Comparison of ENCODE assay signal across 10 cellular contexts in the genomic region with DNA sequence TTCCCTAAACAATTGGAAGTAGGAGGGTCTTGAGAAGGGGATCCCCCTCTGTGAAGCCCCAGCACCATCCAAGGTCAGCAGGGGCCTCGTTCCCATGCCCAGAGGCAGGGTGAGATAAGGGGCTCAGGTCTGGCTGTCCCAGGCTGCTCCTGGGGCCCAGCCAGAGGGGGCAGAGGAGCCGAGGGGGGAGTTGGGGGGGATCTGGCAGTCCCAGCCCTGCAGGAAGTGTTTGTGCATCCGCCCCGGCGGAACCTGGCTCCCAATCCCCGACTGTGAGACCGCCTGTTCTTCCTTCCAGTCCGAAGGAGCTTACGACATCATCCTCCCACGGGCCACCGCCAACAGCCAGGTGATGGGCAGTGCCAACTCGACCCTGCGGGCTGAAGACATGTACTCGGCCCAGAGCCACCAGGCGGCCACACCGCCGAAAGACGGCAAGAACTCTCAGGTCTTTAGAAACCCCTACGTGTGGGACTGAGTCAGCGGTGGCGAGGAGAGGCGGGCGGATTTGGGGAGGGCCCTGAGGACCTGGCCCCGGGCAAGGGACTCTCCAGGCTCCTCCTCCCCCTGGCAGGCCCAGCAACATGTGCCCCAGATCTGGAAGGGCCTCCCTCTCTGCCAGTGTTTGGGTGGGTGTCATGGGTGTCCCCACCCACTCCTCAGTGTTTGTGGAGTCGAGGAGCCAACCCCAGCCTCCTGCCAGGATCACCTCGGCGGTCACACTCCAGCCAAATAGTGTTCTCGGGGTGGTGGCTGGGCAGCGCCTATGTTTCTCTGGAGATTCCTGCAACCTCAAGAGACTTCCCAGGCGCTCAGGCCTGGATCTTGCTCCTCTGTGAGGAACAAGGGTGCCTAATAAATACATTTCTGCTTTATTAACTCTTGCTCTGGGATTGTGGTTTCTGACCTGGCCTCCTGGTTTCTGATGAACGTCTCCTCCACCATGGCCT. TPM values are rescaled to one million over a fixed set of nuclear protein-coding genes. Genes with fewer than 3 reads are reported as not detected.
DNase-seq lines count a peak whose midpoint lies in the region; ATAC-seq and TF ChIP-seq lines count a peak whose summit lies in the region.
"Had no signal": no experiment of that assay in that cellular context is flagged by ENCODE, and none has a peak within 500 bp of the region (broad histone marks: within the 10 kb centered on the region; RNA-seq: fewer than 3 reads in every experiment).

No MANE protein-coding gene starts in this region.

- TF ChIP-seq CTCF in GM13976 (IDR thresholded peaks at IDR 0.05; ENCODE audit: borderline replicate concordance, control extremely low read depth, extremely low read depth, insufficient read depth, missing control alignments) (peak; percentile 10), fibroblast of mammary gland (conservative IDR thresholded peaks at IDR 0.05; ENCODE audit: control insufficient read depth, insufficient read depth, low read depth, low read length) (no peak)

- DNase-seq in GM13976 (ENCODE audit: low spot score): peak; percentile 68
- peak; percentile 54 for DNase-seq in fibroblast of mammary gland (ENCODE audit: low read depth)
- no peak for DNase-seq in NCI-H1417 treated with DMSO at 0.1 percent for 48 hours (lab: John Stamatoyannopoulos, UW)
- no peak for DNase-seq in pons (ENCODE audit: low spot score)
- no peak for DNase-seq in mesenteric fat pad (ENCODE audit: low spot score)
- DNase-seq: NCI-H1092 had no signal

- H3K36me3 ChIP-seq in skeletal muscle tissue (ENCODE audit: control insufficient read depth in 3 of 3, insufficient read depth in 3 of 3, low read length in 3 of 3): peaks cover 0 to 10% (median 6%) of the 10 kb centered on the region in 3 donors

- H3K27me3 ChIP-seq in skeletal muscle tissue (ENCODE audit: control insufficient read depth in 3 of 3, insufficient read depth in 3 of 3, low read length in 3 of 3): no peaks in the 10 kb centered on the region

- H3K4me3 ChIP-seq in fibroblast of mammary gland (ENCODE audit: control insufficient read depth, low read depth, low read length) (no peak overlapping the region), skeletal muscle tissue (ENCODE audit: low read length in 3 of 3) (peak overlapping the region in 2 of 3 donors; percentile 35)
- H3K4me3 ChIP-seq: smooth muscle cell had no signal

- ATAC-seq in HG03442 (IDR thresholded peaks at IDR 0.05; ENCODE audit: unreplicated experiment) (peak; percentile 45), GM19035 (IDR thresholded peaks at IDR 0.05; ENCODE audit: unreplicated experiment) (no peak)

- H3K9me3 ChIP-seq in skeletal muscle tissue (ENCODE audit: control insufficient read depth in 3 of 3, low read length in 3 of 3): no peaks in the 10 kb centered on the region

- peaks cover 70 to 90% (median 85%) of the 10 kb centered on the region in 3 donors for H3K4me1 ChIP-seq in skeletal muscle tissue (ENCODE audit: control insufficient read depth in 3 of 3, insufficient read depth in 3 of 3, low read length in 3 of 3)

- in situ Hi-C loops in GM13976 (cut with MboI; ENCODE audit: low sequenced_read_pairs, unreplicated experiment): no loop called here

- peak overlapping the region; percentile 38 to 73 (median 54) for H3K9ac ChIP-seq in skeletal muscle tissue (ENCODE audit: low read depth in 1 of 3, low read length in 3 of 3)

- H3K27ac ChIP-seq in skeletal muscle tissue (ENCODE audit: low read depth, low read length): peak overlapping the region; percentile 80

RNA-seq across cellular contexts. Expression of a gene that starts 14.9 kb away (rescaled TPM):
- total RNA-seq in skeletal muscle tissue: 44.4 TPM
- 17.9 TPM for total RNA-seq in mesenteric fat pad

RNA-seq across cellular contexts. Expression of a gene that starts 19.6 kb away (rescaled TPM):
- 1.0 TPM for total RNA-seq in skeletal muscle tissue
- total RNA-seq in mesenteric fat pad: 19.0 TPM
- total RNA-seq: smooth muscle cell had no signal

Comparison
In these comparisons a context has a peak if more than half of its experiments do, and no peak if none do; other contexts are left out.
1. DNase-seq: peak in GM13976 (single experiment) and fibroblast of mammary gland (single experiment); none in NCI-H1417 treated with DMSO at 0.1 percent for 48 hours (single experiment), pons (single experiment) and mesenteric fat pad (single experiment).